8 cellular contexts compared by ENCODE assay signal in the genomic region with DNA sequence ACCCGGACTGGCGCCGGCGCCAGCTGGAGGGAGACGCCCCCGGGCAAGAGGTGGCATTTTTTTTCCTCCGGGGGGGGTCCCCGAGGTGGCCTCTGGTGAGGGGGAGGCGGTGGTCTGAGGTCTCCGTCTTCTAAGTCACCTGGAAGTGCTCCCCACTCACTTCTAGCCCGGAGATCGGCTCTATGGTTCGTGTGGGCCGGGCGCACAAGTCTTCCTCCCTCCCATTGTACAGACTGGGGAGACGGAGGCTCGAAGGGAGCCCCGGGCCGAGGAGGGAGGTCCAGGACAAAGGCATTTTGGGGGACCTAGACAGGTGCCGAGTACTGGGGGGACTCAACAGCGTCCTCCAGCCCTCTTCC. TPM values are rescaled to one million over a fixed set of nuclear protein-coding genes. Genes with fewer than 3 reads are reported as not detected.
DNase-seq lines count a peak whose midpoint lies in the region; ATAC-seq, FAIRE-seq and TF ChIP-seq lines count a peak whose summit lies in the region.

No MANE protein-coding gene starts in this region.

- H3K9me3 ChIP-seq in iPS-18a (ENCODE audit: control insufficient read depth, low read depth, low read length) (no peaks in the 10 kb centered on the region), tibial nerve (no peaks in the 10 kb centered on the region)

- no peak for TF ChIP-seq POLR2A in tibial nerve (IDR thresholded peaks at IDR 0.05)

- H3K4me3 ChIP-seq in iPS-18a (ENCODE audit: low read length), result peak overlapping the region; percentile 37
- H3K4me3 ChIP-seq in tibial nerve, result peak overlapping the region; percentile 34 to 54 (median 47)

- no peak for DNase-seq in activated T-cell treated with anti-CD3 and anti-CD28 coated beads, Interleukin-2, amount 50 U/mL, for 4 hours
- DNase-seq in activated T-cell treated with anti-CD3 and anti-CD28 coated beads, Interleukin-2, amount 50 U/mL, for 1 hour, result no peak
- DNase-seq in WTC11 (ENCODE audit: low spot score) (no peak), tibial nerve (ENCODE audit: low spot score in 2 of 2) (no peak), GM19239 (ENCODE audit: insufficient read length, low spot score) (no peak), middle frontal gyrus (ENCODE audit: extremely low spot score, low spot score) (no peak)
- DNase-seq in stimulated activated naive CD4-positive, alpha-beta T cell (lab: John Stamatoyannopoulos, UW), result no peak

- no peak overlapping the region for H3K9ac ChIP-seq in iPS-18a (ENCODE audit: low read length)

- POLR2A ChIA-PET in WTC11 (lab: Charles Lee), result interaction anchor here (1.0 kb wide), 1 partner anchor 9 kb away, joined by 3 read pairs; no protein-coding TSS in a partner anchor

- CTCF ChIA-PET in WTC11 (lab: Charles Lee), result interaction anchor here (1.3 to 3.0 kb wide), 3 partner anchors 9 to 96 kb away, joined by 3 to 12 read pairs (median 4); no protein-coding TSS in a partner anchor

- TF ChIP-seq EP300 in tibial nerve (IDR thresholded peaks at IDR 0.05), result no peak

- H3K36me3 ChIP-seq in iPS-18a (ENCODE audit: control insufficient read depth, low read depth, low read length) (no peaks in the 10 kb centered on the region), tibial nerve (no peaks in the 10 kb centered on the region)

- peaks cover 72% of the 10 kb centered on the region for H3K27me3 Mint-ChIP-seq in activated T-cell treated with anti-CD3 and anti-CD28 coated beads, Interleukin-2, amount 50 U/mL, for 4 hours (ENCODE audit: low read depth)
- H3K27me3 Mint-ChIP-seq in WTC11 (ENCODE audit: low read depth), result peaks cover 100% of the 10 kb centered on the region

- peak overlapping the region; percentile 65 for H3K4me3 Mint-ChIP-seq in activated T-cell treated with anti-CD3 and anti-CD28 coated beads, Interleukin-2, amount 50 U/mL, for 4 hours
- peak overlapping the region; percentile 67 for H3K4me3 Mint-ChIP-seq in WTC11

- no peak overlapping the region for H3K27ac Mint-ChIP-seq in WTC11

- H3K27ac ChIP-seq in iPS-18a (ENCODE audit: low read length) (no peak overlapping the region), tibial nerve (peak overlapping the region in 1 of 4 donors; percentile 63)

- H3K27me3 ChIP-seq in iPS-18a (ENCODE audit: control insufficient read depth, insufficient read depth, low read length), result peaks cover 100% of the 10 kb centered on the region
- peaks cover 8 to 100% of the 10 kb centered on the region in 2 donors for H3K27me3 ChIP-seq in tibial nerve

- ATAC-seq in activated T-cell treated with anti-CD3 and anti-CD28 coated beads, Interleukin-2, amount 50 U/mL, for 4 hours, result no peak
- no peak for ATAC-seq in WTC11

- H3K9me3 Mint-ChIP-seq in activated T-cell treated with anti-CD3 and anti-CD28 coated beads, Interleukin-2, amount 50 U/mL, for 4 hours, result no peaks in the 10 kb centered on the region
- H3K9me3 Mint-ChIP-seq in WTC11, result no peaks in the 10 kb centered on the region

- WGBS in tibial nerve, 2 donors, result 3% methylated on average over 21 of the region's 21 CpGs

- TF ChIP-seq CTCF in WTC11 (IDR thresholded peaks at IDR 0.05) (no peak), tibial nerve (IDR thresholded peaks at IDR 0.05) (no peak)

- FAIRE-seq in GM19239 (lab: Jason Lieb, UNC), result no peak

- no peaks in the 10 kb centered on the region for H3K36me3 Mint-ChIP-seq in activated T-cell treated with anti-CD3 and anti-CD28 coated beads, Interleukin-2, amount 50 U/mL, for 4 hours (ENCODE audit: insufficient read depth)
- H3K36me3 Mint-ChIP-seq in WTC11, result no peaks in the 10 kb centered on the region; the same call in 1 of the 2 replicates

- H3K4me1 ChIP-seq in iPS-18a (ENCODE audit: control insufficient read depth, low read depth, low read length) (peaks cover 35% of the 10 kb centered on the region), tibial nerve (peaks cover 0 to 79% (median 53%) of the 10 kb centered on the region in 4 donors)

- peaks cover 41% of the 10 kb centered on the region for H3K4me1 Mint-ChIP-seq in activated T-cell treated with anti-CD3 and anti-CD28 coated beads, Interleukin-2, amount 50 U/mL, for 4 hours (ENCODE audit: low read depth)
- H3K4me1 Mint-ChIP-seq in WTC11, result peaks cover 55% of the 10 kb centered on the region

TF ChIP-seq in WTC11, 78 proteins besides CTCF, POLR2A, EP300 and RAD21:
- TF ChIP-seq ZNF219 (CRISPR knock-in tag; IDR thresholded peaks at IDR 0.05; ENCODE audit: borderline replicate concordance) (no peak), NFE2L1 (CRISPR knock-in tag; IDR thresholded peaks at IDR 0.05) (no peak), TEAD1 (CRISPR knock-in tag; IDR thresholded peaks at IDR 0.05) (no peak), FOXJ3 (CRISPR knock-in tag; IDR thresholded peaks at IDR 0.05; ENCODE audit: borderline replicate concordance) (no peak)
- TF ChIP-seq, protein P1, sequence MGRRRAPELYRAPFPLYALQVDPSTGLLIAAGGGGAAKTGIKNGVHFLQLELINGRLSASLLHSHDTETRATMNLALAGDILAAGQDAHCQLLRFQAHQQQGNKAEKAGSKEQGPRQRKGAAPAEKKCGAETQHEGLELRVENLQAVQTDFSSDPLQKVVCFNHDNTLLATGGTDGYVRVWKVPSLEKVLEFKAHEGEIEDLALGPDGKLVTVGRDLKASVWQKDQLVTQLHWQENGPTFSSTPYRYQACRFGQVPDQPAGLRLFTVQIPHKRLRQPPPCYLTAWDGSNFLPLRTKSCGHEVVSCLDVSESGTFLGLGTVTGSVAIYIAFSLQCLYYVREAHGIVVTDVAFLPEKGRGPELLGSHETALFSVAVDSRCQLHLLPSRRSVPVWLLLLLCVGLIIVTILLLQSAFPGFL (CRISPR knock-in tag; IDR thresholded peaks at IDR 0.05; ENCODE audit: borderline replicate concordance), result no peak
- TF ChIP-seq, protein P2, sequence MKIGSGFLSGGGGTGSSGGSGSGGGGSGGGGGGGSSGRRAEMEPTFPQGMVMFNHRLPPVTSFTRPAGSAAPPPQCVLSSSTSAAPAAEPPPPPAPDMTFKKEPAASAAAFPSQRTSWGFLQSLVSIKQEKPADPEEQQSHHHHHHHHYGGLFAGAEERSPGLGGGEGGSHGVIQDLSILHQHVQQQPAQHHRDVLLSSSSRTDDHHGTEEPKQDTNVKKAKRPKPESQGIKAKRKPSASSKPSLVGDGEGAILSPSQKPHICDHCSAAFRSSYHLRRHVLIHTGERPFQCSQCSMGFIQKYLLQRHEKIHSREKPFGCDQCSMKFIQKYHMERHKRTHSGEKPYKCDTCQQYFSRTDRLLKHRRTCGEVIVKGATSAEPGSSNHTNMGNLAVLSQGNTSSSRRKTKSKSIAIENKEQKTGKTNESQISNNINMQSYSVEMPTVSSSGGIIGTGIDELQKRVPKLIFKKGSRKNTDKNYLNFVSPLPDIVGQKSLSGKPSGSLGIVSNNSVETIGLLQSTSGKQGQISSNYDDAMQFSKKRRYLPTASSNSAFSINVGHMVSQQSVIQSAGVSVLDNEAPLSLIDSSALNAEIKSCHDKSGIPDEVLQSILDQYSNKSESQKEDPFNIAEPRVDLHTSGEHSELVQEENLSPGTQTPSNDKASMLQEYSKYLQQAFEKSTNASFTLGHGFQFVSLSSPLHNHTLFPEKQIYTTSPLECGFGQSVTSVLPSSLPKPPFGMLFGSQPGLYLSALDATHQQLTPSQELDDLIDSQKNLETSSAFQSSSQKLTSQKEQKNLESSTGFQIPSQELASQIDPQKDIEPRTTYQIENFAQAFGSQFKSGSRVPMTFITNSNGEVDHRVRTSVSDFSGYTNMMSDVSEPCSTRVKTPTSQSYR (CRISPR knock-in tag; IDR thresholded peaks at IDR 0.05), result no peak
- TF ChIP-seq, protein P3, sequence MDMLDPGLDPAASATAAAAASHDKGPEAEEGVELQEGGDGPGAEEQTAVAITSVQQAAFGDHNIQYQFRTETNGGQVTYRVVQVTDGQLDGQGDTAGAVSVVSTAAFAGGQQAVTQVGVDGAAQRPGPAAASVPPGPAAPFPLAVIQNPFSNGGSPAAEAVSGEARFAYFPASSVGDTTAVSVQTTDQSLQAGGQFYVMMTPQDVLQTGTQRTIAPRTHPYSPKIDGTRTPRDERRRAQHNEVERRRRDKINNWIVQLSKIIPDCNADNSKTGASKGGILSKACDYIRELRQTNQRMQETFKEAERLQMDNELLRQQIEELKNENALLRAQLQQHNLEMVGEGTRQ (CRISPR knock-in tag; IDR thresholded peaks at IDR 0.05), result no peak
- TF ChIP-seq, protein P4, sequence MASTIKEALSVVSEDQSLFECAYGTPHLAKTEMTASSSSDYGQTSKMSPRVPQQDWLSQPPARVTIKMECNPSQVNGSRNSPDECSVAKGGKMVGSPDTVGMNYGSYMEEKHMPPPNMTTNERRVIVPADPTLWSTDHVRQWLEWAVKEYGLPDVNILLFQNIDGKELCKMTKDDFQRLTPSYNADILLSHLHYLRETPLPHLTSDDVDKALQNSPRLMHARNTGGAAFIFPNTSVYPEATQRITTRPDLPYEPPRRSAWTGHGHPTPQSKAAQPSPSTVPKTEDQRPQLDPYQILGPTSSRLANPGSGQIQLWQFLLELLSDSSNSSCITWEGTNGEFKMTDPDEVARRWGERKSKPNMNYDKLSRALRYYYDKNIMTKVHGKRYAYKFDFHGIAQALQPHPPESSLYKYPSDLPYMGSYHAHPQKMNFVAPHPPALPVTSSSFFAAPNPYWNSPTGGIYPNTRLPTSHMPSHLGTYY (CRISPR knock-in tag; IDR thresholded peaks at IDR 0.05), result no peak
- TF ChIP-seq, protein P5, sequence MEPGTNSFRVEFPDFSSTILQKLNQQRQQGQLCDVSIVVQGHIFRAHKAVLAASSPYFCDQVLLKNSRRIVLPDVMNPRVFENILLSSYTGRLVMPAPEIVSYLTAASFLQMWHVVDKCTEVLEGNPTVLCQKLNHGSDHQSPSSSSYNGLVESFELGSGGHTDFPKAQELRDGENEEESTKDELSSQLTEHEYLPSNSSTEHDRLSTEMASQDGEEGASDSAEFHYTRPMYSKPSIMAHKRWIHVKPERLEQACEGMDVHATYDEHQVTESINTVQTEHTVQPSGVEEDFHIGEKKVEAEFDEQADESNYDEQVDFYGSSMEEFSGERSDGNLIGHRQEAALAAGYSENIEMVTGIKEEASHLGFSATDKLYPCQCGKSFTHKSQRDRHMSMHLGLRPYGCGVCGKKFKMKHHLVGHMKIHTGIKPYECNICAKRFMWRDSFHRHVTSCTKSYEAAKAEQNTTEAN (CRISPR knock-in tag; IDR thresholded peaks at IDR 0.05), result no peak
- TF ChIP-seq, protein P6, sequence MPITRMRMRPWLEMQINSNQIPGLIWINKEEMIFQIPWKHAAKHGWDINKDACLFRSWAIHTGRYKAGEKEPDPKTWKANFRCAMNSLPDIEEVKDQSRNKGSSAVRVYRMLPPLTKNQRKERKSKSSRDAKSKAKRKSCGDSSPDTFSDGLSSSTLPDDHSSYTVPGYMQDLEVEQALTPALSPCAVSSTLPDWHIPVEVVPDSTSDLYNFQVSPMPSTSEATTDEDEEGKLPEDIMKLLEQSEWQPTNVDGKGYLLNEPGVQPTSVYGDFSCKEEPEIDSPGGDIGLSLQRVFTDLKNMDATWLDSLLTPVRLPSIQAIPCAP (CRISPR knock-in tag; IDR thresholded peaks at IDR 0.05), result no peak

RNA-seq across cellular contexts. Expression of a gene that starts 4.4 kb away (rescaled TPM):
- total RNA-seq in activated T-cell treated with anti-CD3 and anti-CD28 coated beads, Interleukin-2, amount 50 U/mL, for 4 hours, result 10 to 100 TPM in 2 of 3 donors, 1 to 10 TPM in 1; 2.3 to 13.7 (median 12.2) TPM
- total RNA-seq in WTC11 (2021) (1.3 to 1.6 TPM (median 1.5 TPM) in 3 replicates), tibial nerve (10 to 100 TPM in 3 of 4 donors, 1 to 10 TPM in 1; 8.1 to 24.7 (median 15.9) TPM)

RNA-seq across cellular contexts. Expression of a gene that starts 21.9 kb away (rescaled TPM):
- total RNA-seq in activated T-cell treated with anti-CD3 and anti-CD28 coated beads, Interleukin-2, amount 50 U/mL, for 4 hours, result not detected
- total RNA-seq in WTC11 (2021) (not detected in 3 replicates), tibial nerve (not detected)
